Comparison of ENCODE assay signal across 8 cellular contexts in genomic region chr7:75737856-75738603, GRCh38. TPM values are rescaled to one million over a fixed set of nuclear protein-coding genes. Genes with fewer than 3 reads are reported as not detected.
A peak's percentile ranks its signal among the peaks of the same experiment; 100 is the strongest.
DNase-seq lines count a peak whose midpoint lies in the region; ATAC-seq and TF ChIP-seq lines count a peak whose summit lies in the region.

No MANE protein-coding gene starts in this region.

- no peaks in the 10 kb centered on the region for H3K36me3 ChIP-seq in HAP-1 (replicated peaks)
- no peaks in the 10 kb centered on the region for H3K36me3 ChIP-seq in adipocyte (ENCODE audit: control insufficient read depth, insufficient read depth, low read length, severe bottlenecking)
- H3K36me3 ChIP-seq in kidney epithelial cell (ENCODE audit: control insufficient read depth, insufficient read depth, low read length): no peaks in the 10 kb centered on the region
- H3K36me3 ChIP-seq in suprapubic skin: no peaks in the 10 kb centered on the region

- no peak for TF ChIP-seq POLR2A in suprapubic skin (IDR thresholded peaks at IDR 0.05)

- in situ Hi-C loops in HAP-1 (cut with MboI; ENCODE audit: low sequenced_read_pairs): no loop called here

- ATAC-seq in GM18498 (IDR thresholded peaks at IDR 0.05; ENCODE audit: unreplicated experiment): no peak

- TF ChIP-seq CTCF in kidney epithelial cell (IDR thresholded peaks at IDR 0.05; ENCODE audit: insufficient read depth, low read length, poor library complexity, severe bottlenecking) (no peak), suprapubic skin (IDR thresholded peaks at IDR 0.05) (no peak)

- H3K9me3 ChIP-seq in HAP-1 (no peaks in the 10 kb centered on the region), adipocyte (ENCODE audit: control insufficient read depth, low read length) (no peaks in the 10 kb centered on the region), suprapubic skin (no peaks in the 10 kb centered on the region)

- peak overlapping the region; percentile 92 for H3K4me3 ChIP-seq in HAP-1
- H3K4me3 ChIP-seq in adipocyte (ENCODE audit: low read length): peak overlapping the region; percentile 96
- peak overlapping the region; percentile 90 for H3K4me3 ChIP-seq in kidney epithelial cell (ENCODE audit: low read depth, low read length)
- H3K4me3 ChIP-seq in suprapubic skin: peak overlapping the region; percentile 82

- DNase-seq in Ammon's horn (ENCODE audit: low spot score) (peak; percentile 27), HAP-1 (ENCODE audit: low spot score in 2 of 2) (peak; percentile 28 to 50), adipocyte (ENCODE audit: low read depth) (peak; percentile 29), kidney epithelial cell (ENCODE audit: low read depth) (no peak), suprapubic skin (ENCODE audit: low spot score in 2 of 2) (peak; percentile 65 to 82), GOT3 (lab: John Stamatoyannopoulos, UW) (no peak)
- no peak for DNase-seq in stimulated activated CD4-positive, alpha-beta T cell treated with anti-CD3 and anti-CD28 coated beads, Interleukin-2, amount 100 ng/mL, for 24 hours

- 3% methylated on average over 18 of the region's 18 CpGs for WGBS in suprapubic skin

- peak overlapping the region; percentile 88 for H3K9ac ChIP-seq in adipocyte (ENCODE audit: low read length)

- H3K4me1 ChIP-seq in HAP-1 (peaks cover 13% of the 10 kb centered on the region), adipocyte (ENCODE audit: control insufficient read depth, insufficient read depth, low read length) (peaks cover 13% of the 10 kb centered on the region), suprapubic skin (peaks cover 20% of the 10 kb centered on the region)

- no peak for TF ChIP-seq EP300 in suprapubic skin (IDR thresholded peaks at IDR 0.05)

- H3K27ac ChIP-seq in suprapubic skin: no peak overlapping the region

- H3K27me3 ChIP-seq in HAP-1 (ENCODE audit: low read depth) (no peaks in the 10 kb centered on the region), adipocyte (replicated peaks; ENCODE audit: control insufficient read depth, insufficient read depth, low read length) (peaks cover 3% of the 10 kb centered on the region), kidney epithelial cell (ENCODE audit: control insufficient read depth, insufficient read depth, low read length) (no peaks in the 10 kb centered on the region), suprapubic skin (no peaks in the 10 kb centered on the region)

RNA-seq across cellular contexts. Expression of gene HIP1, which starts 0.7 kb away (rescaled TPM):
- 10.6 and 12.4 TPM in 2 replicates for total RNA-seq in kidney epithelial cell
- 10 to 100 TPM; 16.0 to 29.4 (median 22.3) TPM for total RNA-seq in suprapubic skin

RNA-seq across cellular contexts. Expression of gene CCL26, which starts 34.0 kb away (rescaled TPM):
- total RNA-seq in kidney epithelial cell (not detected in 2 replicates), suprapubic skin (not detected)

Comparison
In these comparisons a context has a peak if more than half of its experiments do, and no peak if none do; other contexts are left out.
1. DNase-seq: peak in Ammon's horn (single experiment), HAP-1 (2 of 2), adipocyte (single experiment) and suprapubic skin (2 of 2); none in kidney epithelial cell (single experiment), GOT3 (single experiment) and stimulated activated CD4-positive, alpha-beta T cell treated with anti-CD3 and anti-CD28 coated beads, Interleukin-2, amount 100 ng/mL, for 24 hours (0 of 2).
2. Peak in every context shown above with its lines, with median percentiles within 50 percentile points of each other: H3K4me3 ChIP-seq.